2 cellular contexts compared by ENCODE assay signal in genomic region chr15:37837276-37837675, GRCh38.
TF ChIP-seq lines count a peak whose summit lies in the region.

No MANE protein-coding gene starts in this region.

TF ChIP-seq in SK-N-SH treated with all-trans-retinoic acid at 6 μM for 48 hours, 23 proteins besides CTCF, POLR2A, EP300 and RAD21 (continued from another document):
- TF ChIP-seq, protein P1, sequence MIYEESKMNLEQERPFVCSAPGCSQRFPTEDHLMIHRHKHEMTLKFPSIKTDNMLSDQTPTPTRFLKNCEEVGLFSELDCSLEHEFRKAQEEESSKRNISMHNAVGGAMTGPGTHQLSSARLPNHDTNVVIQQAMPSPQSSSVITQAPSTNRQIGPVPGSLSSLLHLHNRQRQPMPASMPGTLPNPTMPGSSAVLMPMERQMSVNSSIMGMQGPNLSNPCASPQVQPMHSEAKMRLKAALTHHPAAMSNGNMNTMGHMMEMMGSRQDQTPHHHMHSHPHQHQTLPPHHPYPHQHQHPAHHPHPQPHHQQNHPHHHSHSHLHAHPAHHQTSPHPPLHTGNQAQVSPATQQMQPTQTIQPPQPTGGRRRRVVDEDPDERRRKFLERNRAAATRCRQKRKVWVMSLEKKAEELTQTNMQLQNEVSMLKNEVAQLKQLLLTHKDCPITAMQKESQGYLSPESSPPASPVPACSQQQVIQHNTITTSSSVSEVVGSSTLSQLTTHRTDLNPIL (CRISPR knock-in tag; IDR thresholded peaks at IDR 0.05; ENCODE audit: low read depth), result no peak
- TF ChIP-seq TOX (CRISPR knock-in tag; IDR thresholded peaks at IDR 0.05; ENCODE audit: borderline replicate concordance) (no peak), ZC3H10 (CRISPR knock-in tag; IDR thresholded peaks at IDR 0.05) (no peak), GLIS3 (CRISPR knock-in tag; IDR thresholded peaks at IDR 0.05) (no peak), PPARA (CRISPR knock-in tag; IDR thresholded peaks at IDR 0.05; ENCODE audit: borderline replicate concordance) (no peak), ZFP3 (CRISPR knock-in tag; IDR thresholded peaks at IDR 0.05) (no peak), ARNTL (CRISPR knock-in tag; IDR thresholded peaks at IDR 0.05; ENCODE audit: borderline replicate concordance, low read depth) (no peak), TCF4 (CRISPR knock-in tag; IDR thresholded peaks at IDR 0.05; ENCODE audit: borderline replicate concordance) (no peak), TSHZ2 (CRISPR knock-in tag; IDR thresholded peaks at IDR 0.05) (no peak), ESRRG (CRISPR knock-in tag; IDR thresholded peaks at IDR 0.05) (no peak), CSDC2 (CRISPR knock-in tag; IDR thresholded peaks at IDR 0.05) (no peak), ZFP30 (CRISPR knock-in tag; IDR thresholded peaks at IDR 0.05) (no peak), BACH2 (CRISPR knock-in tag; IDR thresholded peaks at IDR 0.05; ENCODE audit: borderline replicate concordance) (no peak)
- TF ChIP-seq, protein P2, sequence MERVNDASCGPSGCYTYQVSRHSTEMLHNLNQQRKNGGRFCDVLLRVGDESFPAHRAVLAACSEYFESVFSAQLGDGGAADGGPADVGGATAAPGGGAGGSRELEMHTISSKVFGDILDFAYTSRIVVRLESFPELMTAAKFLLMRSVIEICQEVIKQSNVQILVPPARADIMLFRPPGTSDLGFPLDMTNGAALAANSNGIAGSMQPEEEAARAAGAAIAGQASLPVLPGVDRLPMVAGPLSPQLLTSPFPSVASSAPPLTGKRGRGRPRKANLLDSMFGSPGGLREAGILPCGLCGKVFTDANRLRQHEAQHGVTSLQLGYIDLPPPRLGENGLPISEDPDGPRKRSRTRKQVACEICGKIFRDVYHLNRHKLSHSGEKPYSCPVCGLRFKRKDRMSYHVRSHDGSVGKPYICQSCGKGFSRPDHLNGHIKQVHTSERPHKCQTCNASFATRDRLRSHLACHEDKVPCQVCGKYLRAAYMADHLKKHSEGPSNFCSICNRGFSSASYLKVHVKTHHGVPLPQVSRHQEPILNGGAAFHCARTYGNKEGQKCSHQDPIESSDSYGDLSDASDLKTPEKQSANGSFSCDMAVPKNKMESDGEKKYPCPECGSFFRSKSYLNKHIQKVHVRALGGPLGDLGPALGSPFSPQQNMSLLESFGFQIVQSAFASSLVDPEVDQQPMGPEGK (CRISPR knock-in tag; IDR thresholded peaks at IDR 0.05; ENCODE audit: borderline replicate concordance), result no peak
- TF ChIP-seq, protein P3, sequence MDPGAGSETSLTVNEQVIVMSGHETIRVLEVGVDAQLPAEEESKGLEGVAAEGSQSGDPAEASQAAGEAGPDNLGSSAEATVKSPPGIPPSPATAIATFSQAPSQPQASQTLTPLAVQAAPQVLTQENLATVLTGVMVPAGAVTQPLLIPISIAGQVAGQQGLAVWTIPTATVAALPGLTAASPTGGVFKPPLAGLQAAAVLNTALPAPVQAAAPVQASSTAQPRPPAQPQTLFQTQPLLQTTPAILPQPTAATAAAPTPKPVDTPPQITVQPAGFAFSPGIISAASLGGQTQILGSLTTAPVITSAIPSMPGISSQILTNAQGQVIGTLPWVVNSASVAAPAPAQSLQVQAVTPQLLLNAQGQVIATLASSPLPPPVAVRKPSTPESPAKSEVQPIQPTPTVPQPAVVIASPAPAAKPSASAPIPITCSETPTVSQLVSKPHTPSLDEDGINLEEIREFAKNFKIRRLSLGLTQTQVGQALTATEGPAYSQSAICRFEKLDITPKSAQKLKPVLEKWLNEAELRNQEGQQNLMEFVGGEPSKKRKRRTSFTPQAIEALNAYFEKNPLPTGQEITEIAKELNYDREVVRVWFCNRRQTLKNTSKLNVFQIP (CRISPR knock-in tag; IDR thresholded peaks at IDR 0.05; ENCODE audit: borderline replicate concordance, low read depth), result no peak

TF ChIP-seq in GM23338, 12 proteins besides CTCF, POLR2A, EP300 and RAD21 (continued from another document):
- no peak for TF ChIP-seq REST (IDR thresholded peaks at IDR 0.05; ENCODE audit: unreplicated experiment)
- TF ChIP-seq POLR2AphosphoS5 (IDR thresholded peaks at IDR 0.05; ENCODE audit: low read depth), result no peak
- no peak for TF ChIP-seq JUNB (IDR thresholded peaks at IDR 0.05; ENCODE audit: unreplicated experiment)
- no peak for TF ChIP-seq EZH2phosphoT487 (IDR thresholded peaks at IDR 0.05; ENCODE audit: unreplicated experiment)
- TF ChIP-seq ZNF462 (CRISPR knock-in tag; IDR thresholded peaks at IDR 0.05), result no peak
- TF ChIP-seq ZNF114 (CRISPR knock-in tag; IDR thresholded peaks at IDR 0.05), result no peak
- no peak for TF ChIP-seq NANOG (IDR thresholded peaks at IDR 0.05; ENCODE audit: borderline replicate concordance)
